In genomic region chr3:18071833-18072232, GRCh38 we compare ENCODE assay signal across 21 cellular contexts.
A peak's percentile ranks its signal among the peaks of the same experiment; 100 is the strongest.
DNase-seq lines count a peak whose midpoint lies in the region; ATAC-seq and TF ChIP-seq lines count a peak whose summit lies in the region.
"Had no signal": no experiment of that assay in that cellular context is flagged by ENCODE, and none has a peak within 500 bp of the region (broad histone marks: within the 10 kb centered on the region; RNA-seq: fewer than 3 reads in every experiment).

No MANE protein-coding gene starts in this region.

- POLR2A ChIA-PET in MCF 10A (lab: Yijun Ruan, JAX) (interaction anchor here (0.5 kb wide), 1 partner anchor 84 kb away, joined by 3 read pairs; no protein-coding TSS in a partner anchor), PC-3 (lab: Charles Lee; ENCODE audit: unreplicated experiment) (no interaction called here), RWPE1 (lab: Yijun Ruan, JAX; ENCODE audit: low non-redundant PET) (no interaction called here)

- no TSS peak for BruUV-seq in mammary epithelial cell (replicated peaks; lab: Mats Ljungman, UMichigan)
- no TSS peak for BruUV-seq in MCF 10A (replicated peaks; lab: Mats Ljungman, UMichigan)
- no TSS peak for BruUV-seq in PC-3 (replicated peaks; lab: Mats Ljungman, UMichigan)

- H3F3A ChIP-seq in PC-3 (ENCODE audit: low read length, unreplicated experiment): no peaks in the 10 kb centered on the region

- H3K9me3 ChIP-seq in mammary epithelial cell (replicated peaks; ENCODE audit: insufficient read depth, low read length): no peaks in the 10 kb centered on the region
- no peaks in the 10 kb centered on the region for H3K9me3 ChIP-seq in PC-3 (ENCODE audit: low read length)
- no peaks in the 10 kb centered on the region for H3K9me3 ChIP-seq in esophagus muscularis mucosa

- TF ChIP-seq CTCF in mammary epithelial cell (conservative IDR thresholded peaks at IDR 0.05 in 1 of 2, IDR thresholded peaks at IDR 0.05 in 1 of 2; ENCODE audit: extremely low read depth in 1 of 2, insufficient read depth in 1 of 2, low read depth in 1 of 2, low read length in 2 of 2) (no peak), MCF 10A (IDR thresholded peaks at IDR 0.05; ENCODE audit: unreplicated experiment) (no peak), PC-3 (conservative IDR thresholded peaks at IDR 0.05; ENCODE audit: low read depth, low read length) (no peak), RWPE1 (conservative IDR thresholded peaks at IDR 0.05; ENCODE audit: low read depth) (no peak), esophagus muscularis mucosa (IDR thresholded peaks at IDR 0.05) (no peak)

- peak; percentile 9 for DNase-seq in mammary epithelial cell
- no peak for DNase-seq in MCF 10A (ENCODE audit: unreplicated experiment)
- peak; percentile 38 for DNase-seq in PC-3
- DNase-seq in astrocyte of the hippocampus (ENCODE audit: low read depth, low spot score): peak; percentile 65
- DNase-seq in RWPE1 (ENCODE audit: low spot score): no peak
- DNase-seq in esophagus muscularis mucosa (ENCODE audit: extremely low spot score): no peak
- DNase-seq in activated T-cell treated with anti-CD3 and anti-CD28 coated beads, Interleukin-2, amount 50 U/mL, for 4 hours: no peak
- DNase-seq in inferior parietal cortex (ENCODE audit: extremely low spot score): no peak
- DNase-seq: 8988T, ACHN, GM23248, H7, Kasumi-1, MM.1S, NCI-H1417 treated with DMSO at 0.1 percent for 48 hours, NCI-H1694 treated with DMSO at 0.1 percent for 48 hours, NCI-H2081, NCI-H2227 treated with DMSO at 0.1 percent for 48 hours, NCI-H526 treated with DMSO at 0.1 percent for 48 hours, SIG-M5 had no signal

- H3K9me3 Mint-ChIP-seq in MCF 10A (ENCODE audit: unreplicated experiment): no peaks in the 10 kb centered on the region
- H3K9me3 Mint-ChIP-seq in activated T-cell treated with anti-CD3 and anti-CD28 coated beads, Interleukin-2, amount 50 U/mL, for 4 hours: no peaks in the 10 kb centered on the region

- no peak for TF ChIP-seq POLR2A in esophagus muscularis mucosa (IDR thresholded peaks at IDR 0.05; ENCODE audit: low read depth)

- H3K36me3 ChIP-seq in mammary epithelial cell (ENCODE audit: insufficient read depth, low read length): no peaks in the 10 kb centered on the region
- no peaks in the 10 kb centered on the region for H3K36me3 ChIP-seq in PC-3 (ENCODE audit: low read depth, low read length)
- H3K36me3 ChIP-seq in esophagus muscularis mucosa: no peaks in the 10 kb centered on the region

- ATAC-seq in PC-3: no peak
- ATAC-seq in activated T-cell treated with anti-CD3 and anti-CD28 coated beads, Interleukin-2, amount 50 U/mL, for 4 hours: no peak

- H3K27ac Mint-ChIP-seq in MCF 10A (ENCODE audit: low read depth, unreplicated experiment): no peak overlapping the region

- no peak overlapping the region for H3K27ac ChIP-seq in mammary epithelial cell (ENCODE audit: insufficient read depth, low read depth, low read length)
- H3K27ac ChIP-seq in PC-3 (ENCODE audit: low read length): no peak overlapping the region
- no peak overlapping the region for H3K27ac ChIP-seq in RWPE1
- no peak overlapping the region for H3K27ac ChIP-seq in esophagus muscularis mucosa (replicated peaks in 1 of 4)
- H3K27ac ChIP-seq: GM23248, SK-N-MC had no signal

- H3K9ac ChIP-seq in mammary epithelial cell (ENCODE audit: insufficient read depth, low read length) (no peak overlapping the region), PC-3 (ENCODE audit: low read length) (no peak overlapping the region)
- H3K9ac ChIP-seq: GM23248 had no signal

- H2AFZ ChIP-seq in mammary epithelial cell (ENCODE audit: low read depth, low read length) (no peak overlapping the region), PC-3 (ENCODE audit: low read length) (no peak overlapping the region)
- H2AFZ ChIP-seq: GM23248 had no signal

- no peaks in the 10 kb centered on the region for H3K36me3 Mint-ChIP-seq in MCF 10A (ENCODE audit: insufficient read depth, unreplicated experiment)
- no peaks in the 10 kb centered on the region for H3K36me3 Mint-ChIP-seq in activated T-cell treated with anti-CD3 and anti-CD28 coated beads, Interleukin-2, amount 50 U/mL, for 4 hours (ENCODE audit: insufficient read depth)

- no peaks in the 10 kb centered on the region for H3K27me3 Mint-ChIP-seq in MCF 10A (ENCODE audit: insufficient read depth, unreplicated experiment)
- H3K27me3 Mint-ChIP-seq in activated T-cell treated with anti-CD3 and anti-CD28 coated beads, Interleukin-2, amount 50 U/mL, for 4 hours (ENCODE audit: low read depth): peaks cover 4% of the 10 kb centered on the region

- no peak overlapping the region for H3K4me3 ChIP-seq in mammary epithelial cell (replicated peaks in 1 of 3; ENCODE audit: insufficient read depth in 1 of 3, low read depth in 2 of 3, low read length in 3 of 3)
- no peak overlapping the region for H3K4me3 ChIP-seq in PC-3 (ENCODE audit: low read length)
- no peak overlapping the region for H3K4me3 ChIP-seq in esophagus muscularis mucosa
- H3K4me3 ChIP-seq: GM23248, SK-N-MC had no signal

- no peaks in the 10 kb centered on the region for H3K4me1 Mint-ChIP-seq in MCF 10A (ENCODE audit: insufficient read depth, unreplicated experiment)
- no peaks in the 10 kb centered on the region for H3K4me1 Mint-ChIP-seq in activated T-cell treated with anti-CD3 and anti-CD28 coated beads, Interleukin-2, amount 50 U/mL, for 4 hours (ENCODE audit: low read depth)

- no peak overlapping the region for H3K4me3 Mint-ChIP-seq in MCF 10A (ENCODE audit: unreplicated experiment)
- no peak overlapping the region for H3K4me3 Mint-ChIP-seq in activated T-cell treated with anti-CD3 and anti-CD28 coated beads, Interleukin-2, amount 50 U/mL, for 4 hours

- H4K20me1 ChIP-seq in mammary epithelial cell (ENCODE audit: insufficient read depth, low read length) (no peaks in the 10 kb centered on the region), PC-3 (ENCODE audit: low read length) (no peaks in the 10 kb centered on the region)

- no peak for TF ChIP-seq EP300 in esophagus muscularis mucosa (IDR thresholded peaks at IDR 0.05)

- peaks cover 12% of the 10 kb centered on the region for H3K4me1 ChIP-seq in mammary epithelial cell (ENCODE audit: insufficient read depth, low read length)
- H3K4me1 ChIP-seq in PC-3 (ENCODE audit: insufficient read depth, low read length): peaks cover 45% of the 10 kb centered on the region
- H3K4me1 ChIP-seq in esophagus muscularis mucosa: no peaks in the 10 kb centered on the region

- H3K4me2 ChIP-seq in mammary epithelial cell (ENCODE audit: insufficient read depth, low read depth, low read length) (no peak overlapping the region), PC-3 (ENCODE audit: low read length) (no peak overlapping the region)

- H3K79me2 ChIP-seq in mammary epithelial cell (ENCODE audit: insufficient read depth, low read length) (no peaks in the 10 kb centered on the region), PC-3 (ENCODE audit: low read length) (no peaks in the 10 kb centered on the region)

- intact Hi-C loops in mammary epithelial cell (cut with micrococcal nuclease) (no loop called here), MCF 10A (cut with micrococcal nuclease) (no loop called here), PC-3 (cut with micrococcal nuclease) (no loop called here), esophagus muscularis mucosa (cut with DNase I) (no loop called here)

- in situ Hi-C loops in mammary epithelial cell (cut with MboI; ENCODE audit: low sequenced_read_pairs in 2 of 2): no loop called here

- CTCF ChIA-PET in mammary epithelial cell (lab: Charles Lee; ENCODE audit: low non-redundant PET) (no interaction called here), MCF 10A (lab: Yijun Ruan, JAX) (interaction anchor here (0.6 kb wide), 1 partner anchor 137 kb away, joined by 3 read pairs; no protein-coding TSS in a partner anchor), PC-3 (lab: Charles Lee) (no interaction called here), RWPE1 (lab: Yijun Ruan, JAX) (no interaction called here)

- dilution Hi-C loops in mammary epithelial cell (cut with HindIII; ENCODE audit: low sequenced_read_pairs): no loop called here

- H3K27me3 ChIP-seq in mammary epithelial cell (ENCODE audit: insufficient read depth, low read length): no peaks in the 10 kb centered on the region
- no peaks in the 10 kb centered on the region for H3K27me3 ChIP-seq in PC-3 (ENCODE audit: low read length)
- no peaks in the 10 kb centered on the region for H3K27me3 ChIP-seq in esophagus muscularis mucosa

- no peaks in the 10 kb centered on the region for H3K9me2 ChIP-seq in PC-3 (replicated peaks; ENCODE audit: low read length)

Comparison
In these comparisons a context has a peak if more than half of its experiments do, and no peak if none do; other contexts are left out.
1. DNase-seq: peak in mammary epithelial cell (single experiment), PC-3 (single experiment) and astrocyte of the hippocampus (single experiment); none in MCF 10A (single experiment), RWPE1 (single experiment), esophagus muscularis mucosa (single experiment), activated T-cell treated with anti-CD3 and anti-CD28 coated beads, Interleukin-2, amount 50 U/mL, for 4 hours (single experiment) and inferior parietal cortex (single experiment).